9 cellular contexts compared by ENCODE assay signal in the genomic region with DNA sequence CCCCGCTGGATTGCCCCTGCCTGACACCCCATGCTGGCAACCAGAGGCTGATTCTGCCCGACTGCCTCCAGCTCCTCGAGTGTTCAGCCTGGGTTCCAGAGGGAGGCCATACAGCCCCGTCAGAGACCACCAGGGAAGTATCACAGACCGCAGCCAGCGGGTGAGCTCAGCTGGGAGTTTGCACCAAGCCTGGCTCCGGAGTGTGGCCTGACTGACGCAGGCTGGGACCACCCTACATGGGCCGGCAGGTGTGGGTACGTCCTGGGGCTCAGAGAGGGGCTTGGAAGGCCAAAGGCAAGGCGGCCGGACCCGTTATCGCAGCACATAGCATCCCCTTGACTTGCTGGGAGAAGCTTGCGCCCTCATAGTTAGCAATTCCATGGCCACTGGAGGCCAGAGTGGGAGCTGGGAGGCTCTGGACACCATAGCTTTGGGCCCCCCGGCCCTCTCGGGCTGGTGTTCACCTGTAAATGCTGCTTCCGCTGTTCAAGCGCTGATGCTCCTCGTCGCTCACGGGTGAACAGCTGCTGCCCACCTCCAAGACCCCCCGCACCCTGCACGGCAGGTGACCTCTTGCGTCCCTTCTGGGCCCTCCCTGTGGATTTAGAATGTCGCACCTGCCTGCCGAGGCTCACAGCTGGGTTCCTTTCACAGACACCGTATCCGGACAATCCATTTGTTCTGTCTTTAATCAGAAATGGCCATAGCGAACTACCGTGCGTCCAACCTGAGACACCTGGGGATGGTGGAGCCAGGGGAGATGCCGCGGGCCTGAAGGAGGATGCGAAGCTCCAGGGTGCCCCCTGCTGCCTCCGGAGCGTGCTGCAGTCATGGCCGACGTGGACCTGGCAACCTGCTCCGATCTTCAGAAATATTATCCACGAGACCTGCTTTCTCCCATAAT. TPM values are rescaled to one million over a fixed set of nuclear protein-coding genes. Genes with fewer than 3 reads are reported as not detected.
DNase-seq lines count a peak whose midpoint lies in the region; ATAC-seq and TF ChIP-seq lines count a peak whose summit lies in the region.
"Had no signal": no experiment of that assay in that cellular context is flagged by ENCODE, and none has a peak within 500 bp of the region (broad histone marks: within the 10 kb centered on the region; RNA-seq: fewer than 3 reads in every experiment).

No MANE protein-coding gene starts in this region.

- no peaks in the 10 kb centered on the region for H3K9me3 ChIP-seq in PC-3 (ENCODE audit: low read length)
- no peaks in the 10 kb centered on the region for H3K9me3 ChIP-seq in parathyroid adenoma (ENCODE audit: control insufficient read depth, low read length)

- H4K20me1 ChIP-seq in PC-3 (ENCODE audit: low read length) = no peaks in the 10 kb centered on the region

- ATAC-seq in PC-3 (peak; percentile 81), GM19467 (IDR thresholded peaks at IDR 0.05; ENCODE audit: unreplicated experiment) (no peak), GM18498 (IDR thresholded peaks at IDR 0.05; ENCODE audit: unreplicated experiment) (no peak)
- ATAC-seq in activated T-cell treated with anti-CD3 and anti-CD28 coated beads, Interleukin-2, amount 50 U/mL, for 72 hours (replicated peaks in 1 of 2) = peak; percentile 70 to 77

- no peaks in the 10 kb centered on the region for H3K27me3 Mint-ChIP-seq in activated T-cell treated with anti-CD3 and anti-CD28 coated beads, Interleukin-2, amount 50 U/mL, for 72 hours (ENCODE audit: low read depth)

- no peaks in the 10 kb centered on the region for H3K36me3 Mint-ChIP-seq in activated T-cell treated with anti-CD3 and anti-CD28 coated beads, Interleukin-2, amount 50 U/mL, for 72 hours (ENCODE audit: insufficient read depth in 2 of 2)

- H3K79me2 ChIP-seq in PC-3 (ENCODE audit: low read length) (no peaks in the 10 kb centered on the region), parathyroid adenoma (no peaks in the 10 kb centered on the region)

- H3F3A ChIP-seq in PC-3 (ENCODE audit: low read length, unreplicated experiment) = no peaks in the 10 kb centered on the region

- peaks cover 9% of the 10 kb centered on the region for H3K4me1 Mint-ChIP-seq in activated T-cell treated with anti-CD3 and anti-CD28 coated beads, Interleukin-2, amount 50 U/mL, for 72 hours (ENCODE audit: low read depth)

- peak; percentile 92 for TF ChIP-seq CTCF in GM12873 (IDR thresholded peaks at IDR 0.05; ENCODE audit: insufficient read depth, low read depth, low read length, missing control alignments)
- TF ChIP-seq CTCF in LNCAP (IDR thresholded peaks at IDR 0.05) = peak; percentile 88
- peak; percentile 95 for TF ChIP-seq CTCF in PC-3 (conservative IDR thresholded peaks at IDR 0.05; ENCODE audit: low read depth, low read length)
- TF ChIP-seq CTCF in parathyroid adenoma (IDR thresholded peaks at IDR 0.05) = peak; percentile 54

- no TSS peak for BruUV-seq in PC-3 (replicated peaks; lab: Mats Ljungman, UMichigan)

- no peak overlapping the region for H3K4me3 Mint-ChIP-seq in activated T-cell treated with anti-CD3 and anti-CD28 coated beads, Interleukin-2, amount 50 U/mL, for 72 hours
- H3K4me3 Mint-ChIP-seq: dendritic cell treated with granulocyte-macrophage colony-stimulating factor and Interleukin-4, amounts not matched to agents 40 ng/mL and 50 ng/mL, for 4 days had no signal

- H3K27ac ChIP-seq in PC-3 (ENCODE audit: low read length) (no peak overlapping the region), parathyroid adenoma (no peak overlapping the region)

- DNase-seq in PC-3 (peak; percentile 85), fibroblast of peridontal ligament (ENCODE audit: extremely low read depth) (peak; percentile 33)
- DNase-seq in activated T-cell treated with anti-CD3 and anti-CD28 coated beads, Interleukin-2, amount 50 U/mL, for 72 hours = peak; percentile 74 to 82

- no peak overlapping the region for H3K27ac Mint-ChIP-seq in activated T-cell treated with anti-CD3 and anti-CD28 coated beads, Interleukin-2, amount 50 U/mL, for 72 hours
- H3K27ac Mint-ChIP-seq: dendritic cell treated with granulocyte-macrophage colony-stimulating factor and Interleukin-4, amounts not matched to agents 40 ng/mL and 50 ng/mL, for 4 days had no signal

- CTCF ChIA-PET in PC-3 (lab: Charles Lee) = interaction anchor here (1.0 to 2.0 kb wide), 4 partner anchors 9 to 294 kb away, joined by 4 to 16 read pairs (median 7); a partner anchor contains a TSS

- H2AFZ ChIP-seq in PC-3 (ENCODE audit: low read length) (peak overlapping the region; percentile 70), parathyroid adenoma (peak overlapping the region; percentile 57)

- no peaks in the 10 kb centered on the region for H3K27me3 ChIP-seq in PC-3 (ENCODE audit: low read length)
- H3K27me3 ChIP-seq in parathyroid adenoma (ENCODE audit: control insufficient read depth, insufficient read depth, low read length) = no peaks in the 10 kb centered on the region

- H3K4me2 ChIP-seq in PC-3 (ENCODE audit: low read length) = peak overlapping the region; percentile 58
- no peak overlapping the region for H3K4me2 ChIP-seq in parathyroid adenoma (ENCODE audit: low read length)

- H3K9me3 Mint-ChIP-seq in activated T-cell treated with anti-CD3 and anti-CD28 coated beads, Interleukin-2, amount 50 U/mL, for 72 hours = no peaks in the 10 kb centered on the region
- H3K9me3 Mint-ChIP-seq: dendritic cell treated with granulocyte-macrophage colony-stimulating factor and Interleukin-4, amounts not matched to agents 40 ng/mL and 50 ng/mL, for 4 days had no signal

- no peak overlapping the region for H3K4me3 ChIP-seq in PC-3 (ENCODE audit: low read length)
- H3K4me3 ChIP-seq in parathyroid adenoma (ENCODE audit: low read depth, low read length) = no peak overlapping the region

- POLR2A ChIA-PET in PC-3 (lab: Charles Lee; ENCODE audit: unreplicated experiment) = no interaction called here

- no peaks in the 10 kb centered on the region for H3K9me2 ChIP-seq in PC-3 (replicated peaks; ENCODE audit: low read length)

- intact Hi-C loops in PC-3 (cut with micrococcal nuclease) = loop anchor here (1.0 to 2.0 kb wide), 2 partner anchors 213 to 289 kb away; partner anchors contain the start of gene KCNF1

- H3K4me1 ChIP-seq in PC-3 (ENCODE audit: insufficient read depth, low read length) = peaks cover 10% of the 10 kb centered on the region
- H3K4me1 ChIP-seq in parathyroid adenoma = no peaks in the 10 kb centered on the region

- no peaks in the 10 kb centered on the region for H3K36me3 ChIP-seq in PC-3 (ENCODE audit: low read depth, low read length)
- H3K36me3 ChIP-seq in parathyroid adenoma (ENCODE audit: control insufficient read depth, insufficient read depth, low read length) = no peaks in the 10 kb centered on the region

- H3K9ac ChIP-seq in PC-3 (ENCODE audit: low read length) (no peak overlapping the region), parathyroid adenoma (no peak overlapping the region)

RNA-seq across cellular contexts. Expression of gene SLC66A3, which starts 31.2 kb away (rescaled TPM):
- 12.6 and 19.2 TPM in 2 replicates for total RNA-seq in PC-3 (2014; rRNA removed)
- total RNA-seq in activated T-cell treated with anti-CD3 and anti-CD28 coated beads, Interleukin-2, amount 50 U/mL, for 72 hours = 10 to 100 TPM; 14.9 to 17.3 TPM

Comparison
In these comparisons a context has a peak if more than half of its experiments do, and no peak if none do; other contexts are left out.
1. ATAC-seq: peak in PC-3 (single experiment) and activated T-cell treated with anti-CD3 and anti-CD28 coated beads, Interleukin-2, amount 50 U/mL, for 72 hours (2 of 2); none in GM19467 (single experiment) and GM18498 (single experiment).
2. DNase-seq: peak in every context shown above with its lines; median percentile 85 in PC-3; 78 in activated T-cell treated with anti-CD3 and anti-CD28 coated beads, Interleukin-2, amount 50 U/mL, for 72 hours; 33 in fibroblast of peridontal ligament.
3. Peak in every context shown above with its lines, with median percentiles within 50 percentile points of each other: CTCF ChIP-seq.